In the genomic region with DNA sequence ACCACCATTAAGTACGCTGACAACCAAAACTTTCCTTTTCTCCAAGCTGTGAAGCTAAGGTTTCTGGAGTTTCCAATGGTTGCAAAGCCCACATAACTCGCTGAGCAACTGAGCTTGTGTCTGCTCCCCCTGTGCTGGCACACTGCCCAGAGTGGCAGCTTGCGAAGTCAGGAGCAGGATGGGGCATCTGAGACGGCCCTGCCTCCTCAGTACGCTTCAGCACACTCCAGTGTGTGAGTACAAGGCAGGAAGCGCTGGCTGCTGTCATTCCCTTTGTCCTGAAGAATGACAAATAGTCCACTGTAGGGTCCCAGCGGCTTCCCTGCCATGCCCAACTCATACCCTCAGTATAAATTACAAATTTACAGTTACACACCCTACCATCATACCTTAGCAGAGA, we compare ENCODE assay signal across 8 cellular contexts. TPM values are rescaled to one million over a fixed set of nuclear protein-coding genes. Genes with fewer than 3 reads are reported as not detected.
DNase-seq lines count a peak whose midpoint lies in the region; ATAC-seq, FAIRE-seq and TF ChIP-seq lines count a peak whose summit lies in the region.

No MANE protein-coding gene starts in this region.

- no peak for TF ChIP-seq POLR2A in NB4 (IDR thresholded peaks at IDR 0.05; ENCODE audit: extremely low read depth, insufficient read length)

- TF ChIP-seq CTCF in NB4 (IDR thresholded peaks at IDR 0.05; ENCODE audit: low read depth, low read length) = no peak
- no peak for TF ChIP-seq CTCF in kidney (IDR thresholded peaks at IDR 0.05; ENCODE audit: borderline replicate concordance, extremely low read depth, insufficient read depth)

- H3K36me3 ChIP-seq in SK-N-MC (ENCODE audit: insufficient read depth, low read length) (no peaks in the 10 kb centered on the region), kidney (ENCODE audit: control insufficient read depth in 1 of 2, insufficient read depth in 2 of 2, low read length in 2 of 2) (no peaks in the 10 kb centered on the region)

- DNase-seq in D341Med (ENCODE audit: low spot score) (peak; percentile 83), NB4 (ENCODE audit: low read depth) (peak; percentile 53), SK-N-MC (ENCODE audit: low read depth, low spot score) (peak; percentile 53), kidney (peak; percentile 87), left lobe of liver (ENCODE audit: low spot score) (no peak)
- no peak for DNase-seq in stimulated activated naive CD8-positive, alpha-beta T cell treated with anti-CD3 and anti-CD28 coated beads, Interleukin-15, Interleukin-2, amounts not matched to agents 100 U/mL and 50 U/mL, for 24 hours
- DNase-seq in activated CD4-positive, CD25-positive, alpha-beta regulatory T cell treated with anti-CD3 and anti-CD28 coated beads, Interleukin-2, amount 50 U/mL, for 72 hours = no peak

- no peak overlapping the region for H3K27ac ChIP-seq in SK-N-MC
- H3K27ac ChIP-seq in kidney (ENCODE audit: low read depth in 2 of 2, low read length in 2 of 2) = no peak overlapping the region

- ATAC-seq in left lobe of liver (no peak), HG02763 (IDR thresholded peaks at IDR 0.05; ENCODE audit: unreplicated experiment) (no peak)
- no peak for ATAC-seq in stimulated activated naive CD8-positive, alpha-beta T cell treated with anti-CD3 and anti-CD28 coated beads, Interleukin-15, Interleukin-2, amounts not matched to agents 100 U/mL and 50 U/mL, for 24 hours

- no peaks in the 10 kb centered on the region for H3K9me3 ChIP-seq in SK-N-MC (ENCODE audit: low read depth, low read length)
- no peaks in the 10 kb centered on the region for H3K9me3 ChIP-seq in kidney (ENCODE audit: control insufficient read depth in 1 of 2, low read length in 2 of 2)

- FAIRE-seq in kidney (lab: Jason Lieb, UNC) = no peak

- intact Hi-C loops in kidney (cut with DNase I) = no loop called here

- no peaks in the 10 kb centered on the region for H3K4me1 ChIP-seq in kidney (ENCODE audit: control insufficient read depth in 1 of 2, insufficient read depth in 1 of 2, low read depth in 1 of 2, low read length in 2 of 2)

- H3K4me3 ChIP-seq in NB4 (ENCODE audit: low read depth, low read length) = no peak overlapping the region
- H3K4me3 ChIP-seq in SK-N-MC = no peak overlapping the region
- H3K4me3 ChIP-seq in kidney (ENCODE audit: low read length in 2 of 2) = no peak overlapping the region

- H3K9ac ChIP-seq in SK-N-MC (ENCODE audit: insufficient read length) = no peak overlapping the region
- H3K9ac ChIP-seq in kidney (ENCODE audit: low read length in 2 of 2) = no peak overlapping the region

RNA-seq across cellular contexts. Expression of gene SAP18, which starts 15.1 kb away (rescaled TPM):
- total RNA-seq in kidney = 186 TPM
- 349 TPM for polyA plus RNA-seq in kidney (ENCODE audit: insufficient read depth, low read depth, low replicate concordance)
- 86.3 TPM for total RNA-seq in left lobe of liver

RNA-seq across cellular contexts. Expression of gene SKA3, which starts 51.5 kb away (rescaled TPM):
- total RNA-seq in kidney = 1.9 TPM
- polyA plus RNA-seq in kidney (ENCODE audit: insufficient read depth, low read depth, low replicate concordance) = 0.47 TPM
- total RNA-seq in left lobe of liver = 0.18 TPM

RNA-seq across cellular contexts. Expression of gene MRPL57, which starts 51.6 kb away (rescaled TPM):
- total RNA-seq in kidney (18.3 TPM), left lobe of liver (12.3 TPM)
- polyA plus RNA-seq in kidney (ENCODE audit: insufficient read depth, low read depth, low replicate concordance) = 47.1 TPM

Comparison
In these comparisons a context has a peak if more than half of its experiments do, and no peak if none do; other contexts are left out.
1. DNase-seq: peak in D341Med (single experiment), NB4 (single experiment), SK-N-MC (single experiment) and kidney (single experiment); none in left lobe of liver (single experiment), stimulated activated naive CD8-positive, alpha-beta T cell treated with anti-CD3 and anti-CD28 coated beads, Interleukin-15, Interleukin-2, amounts not matched to agents 100 U/mL and 50 U/mL, for 24 hours (single experiment) and activated CD4-positive, CD25-positive, alpha-beta regulatory T cell treated with anti-CD3 and anti-CD28 coated beads, Interleukin-2, amount 50 U/mL, for 72 hours (single experiment).